ENCODE assay signal across 8 cellular contexts in genomic region chr2:183037281-183037659, GRCh38. TPM values are rescaled to one million over a fixed set of nuclear protein-coding genes. Genes with fewer than 3 reads are reported as not detected.
DNase-seq lines count a peak whose midpoint lies in the region; ATAC-seq and TF ChIP-seq lines count a peak whose summit lies in the region.

No MANE protein-coding gene starts in this region.

- ATAC-seq in Right ventricle myocardium superior (ENCODE audit: poor library complexity): peak; percentile 14
- peak; percentile 48 for ATAC-seq in omental fat pad (ENCODE audit: low FRiP score)
- ATAC-seq in GM19455 (IDR thresholded peaks at IDR 0.05; ENCODE audit: unreplicated experiment): no peak
- ATAC-seq in GM21515 (IDR thresholded peaks at IDR 0.05; ENCODE audit: unreplicated experiment): no peak
- no peak for ATAC-seq in GM21619 (IDR thresholded peaks at IDR 0.05; ENCODE audit: unreplicated experiment)

- DNase-seq in Right ventricle myocardium superior: no peak
- no peak for DNase-seq in cardiac septum (ENCODE audit: low spot score)
- peak; percentile 24 for DNase-seq in T1000 (lab: John Stamatoyannopoulos, UW)
- peak; percentile 56 for DNase-seq in fibroblast of mammary gland (ENCODE audit: low read depth)
- DNase-seq in omental fat pad (ENCODE audit: low spot score): no peak

- TF ChIP-seq CTCF in fibroblast of mammary gland (conservative IDR thresholded peaks at IDR 0.05; ENCODE audit: control insufficient read depth, insufficient read depth, low read depth, low read length): no peak
- no peak for TF ChIP-seq CTCF in omental fat pad (IDR thresholded peaks at IDR 0.05)

- intact Hi-C loops in Right ventricle myocardium superior (cut with DNase I) (loop anchor here (5.0 kb wide), 1 partner anchor 40 kb away; no protein-coding TSS in a partner anchor), cardiac septum (cut with DNase I) (loop anchor here (5.0 kb wide), 1 partner anchor 55 kb away; no protein-coding TSS in a partner anchor)

- peak overlapping the region; percentile 73 for H3K4me3 ChIP-seq in fibroblast of mammary gland (ENCODE audit: control insufficient read depth, low read depth, low read length)

RNA-seq across cellular contexts. Expression of gene NCKAP1, which starts 1.0 kb away (rescaled TPM):
- total RNA-seq in Right ventricle myocardium superior (128 TPM), cardiac septum (153 TPM), omental fat pad (100 to 1,000 TPM; 114 to 144 (median 124) TPM)

RNA-seq across cellular contexts. Expression of gene DUSP19, which starts 41.3 kb away (rescaled TPM):
- total RNA-seq in Right ventricle myocardium superior: 10.8 TPM
- total RNA-seq in cardiac septum: 8.6 TPM
- 1 to 10 TPM in 3 of 4 donors, under 1 TPM in 1; 0.60 to 2.8 (median 1.5) TPM for total RNA-seq in omental fat pad

Comparison
In these comparisons a context has a peak if more than half of its experiments do, and no peak if none do; other contexts are left out.
1. ATAC-seq: peak in Right ventricle myocardium superior (single experiment) and omental fat pad (single experiment); none in GM19455 (single experiment), GM21515 (single experiment) and GM21619 (single experiment).
2. DNase-seq: peak in T1000 (single experiment) and fibroblast of mammary gland (single experiment); none in Right ventricle myocardium superior (single experiment), cardiac septum (single experiment) and omental fat pad (single experiment).